ENCODE assay signal across 15 cellular contexts in genomic region chr3:98769436-98769835, GRCh38.
"Had no signal": no experiment of that assay in that cellular context is flagged by ENCODE, and none has a peak within 500 bp of the region (broad histone marks: within the 10 kb centered on the region; RNA-seq: fewer than 3 reads in every experiment).

No MANE protein-coding gene starts in this region.

- H3K4me1 ChIP-seq: prostate gland, SJCRH30 had no signal

- H3K27me3 ChIP-seq: SJCRH30 had no signal

- H3K9me3 Mint-ChIP-seq: activated naive CD4-positive, alpha-beta T cell treated with anti-CD3 and anti-CD28 coated beads, Interleukin-2, amount 50 U/mL, for 72 hours; activated T-cell treated with anti-CD3 and anti-CD28 coated beads, Interleukin-2, amount 50 U/mL, for 24 hours; mesothelial cell of epicardium; naive B cell had no signal

- H3K36me3 Mint-ChIP-seq: activated CD8-positive, alpha-beta memory T cell treated with anti-CD3 and anti-CD28 coated beads, Interleukin-2, amount 10 ng/mL, durations not matched to agents 7 days and 5 days; activated naive CD4-positive, alpha-beta T cell treated with anti-CD3 and anti-CD28 coated beads, Interleukin-2, amount 50 U/mL, for 72 hours; mesothelial cell of epicardium; naive B cell had no signal

- H3K9me3 ChIP-seq: lower lobe of right lung, prostate gland, SJCRH30 had no signal

- H3K27me3 Mint-ChIP-seq: naive B cell had no signal

- ATAC-seq: activated CD8-positive, alpha-beta memory T cell treated with anti-CD3 and anti-CD28 coated beads, Interleukin-2, amount 10 ng/mL, durations not matched to agents 7 days and 5 days; activated naive CD4-positive, alpha-beta T cell treated with anti-CD3 and anti-CD28 coated beads, Interleukin-2, amount 50 U/mL, for 72 hours; stimulated activated naive CD8-positive, alpha-beta T cell treated with anti-CD3 and anti-CD28 coated beads, Interleukin-15, Interleukin-2, amounts not matched to agents 100 U/mL and 50 U/mL, for 24 hours had no signal

- DNase-seq: activated CD4-positive, alpha-beta T cell treated with anti-CD3 and anti-CD28 coated beads for 1 hour; activated CD4-positive, alpha-beta T cell treated with anti-CD3 and anti-CD28 coated beads, Interleukin-2, amount 50 U/mL, for 48 hours; activated CD8-positive, alpha-beta memory T cell treated with anti-CD3 and anti-CD28 coated beads, Interleukin-2, amount 10 ng/mL, durations not matched to agents 7 days and 5 days; activated effector memory CD4-positive, alpha-beta T cell treated with anti-CD3 and anti-CD28 coated beads, Interleukin-2, amount 50 U/mL, for 16 hours; activated T-cell treated with anti-CD3 and anti-CD28 coated beads, Interleukin-2, amount 50 U/mL, for 24 hours; kidney; lower lobe of right lung; naive B cell; SJCRH30; stimulated activated CD4-positive, alpha-beta T cell treated with anti-CD3 and anti-CD28 coated beads, Interleukin-12 subunit alpha, Interleukin-12 subunit beta, amount 100 ng/mL, for 4 hours; stimulated activated naive CD8-positive, alpha-beta T cell treated with anti-CD3 and anti-CD28 coated beads, Interleukin-15, Interleukin-2, amounts not matched to agents 100 U/mL and 50 U/mL, for 24 hours; SW 1271 had no signal

- H3K27ac ChIP-seq: prostate gland, SJCRH30 had no signal

- H3K4me3 Mint-ChIP-seq: activated CD8-positive, alpha-beta memory T cell treated with anti-CD3 and anti-CD28 coated beads, Interleukin-2, amount 10 ng/mL, durations not matched to agents 7 days and 5 days; activated T-cell treated with anti-CD3 and anti-CD28 coated beads, Interleukin-2, amount 50 U/mL, for 24 hours; mesothelial cell of epicardium had no signal

- H3K27ac Mint-ChIP-seq: activated CD8-positive, alpha-beta memory T cell treated with anti-CD3 and anti-CD28 coated beads, Interleukin-2, amount 10 ng/mL, durations not matched to agents 7 days and 5 days; activated naive CD4-positive, alpha-beta T cell treated with anti-CD3 and anti-CD28 coated beads, Interleukin-2, amount 50 U/mL, for 72 hours; activated T-cell treated with anti-CD3 and anti-CD28 coated beads, Interleukin-2, amount 50 U/mL, for 24 hours; mesothelial cell of epicardium had no signal

- H3K4me3 ChIP-seq: lower lobe of right lung, prostate gland, SJCRH30 had no signal

- H3K36me3 ChIP-seq: prostate gland, SJCRH30 had no signal
